Comparison of ENCODE assay signal across 23 cellular contexts in the genomic region with DNA sequence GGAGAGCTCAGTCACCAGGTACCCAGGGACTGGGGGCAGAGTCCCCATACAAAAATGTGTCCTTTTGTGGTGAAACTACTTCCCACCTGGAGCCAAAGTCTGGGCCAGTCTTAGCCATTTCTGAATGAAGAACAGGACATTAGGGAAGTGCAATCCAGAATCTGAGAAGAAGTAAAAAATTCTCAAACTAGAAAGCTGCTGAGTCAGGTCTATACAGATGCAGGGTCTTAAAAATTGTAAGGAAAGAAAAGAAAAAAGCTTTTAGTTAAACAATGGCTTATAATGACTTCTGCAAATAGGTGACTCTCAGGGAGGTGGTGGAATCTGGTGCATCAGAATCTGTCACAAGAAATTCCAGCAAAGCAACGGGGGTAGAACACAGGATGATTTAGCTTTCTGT. TPM values are rescaled to one million over a fixed set of nuclear protein-coding genes. Genes with fewer than 3 reads are reported as not detected.
"Had no signal": no experiment of that assay in that cellular context is flagged by ENCODE, and none has a peak within 500 bp of the region (broad histone marks: within the 10 kb centered on the region; RNA-seq: fewer than 3 reads in every experiment).

No MANE protein-coding gene starts in this region.

- H3K9ac ChIP-seq: SK-N-SH had no signal

- H3K4me2 ChIP-seq: SK-N-SH had no signal

- DNase-seq: Karpas-422, KG1, MM.1S, NCI-H1092 treated with DMSO at 0.1 percent for 48 hours, NCI-H1436, NCI-H187, NCI-H2029, NCI-H2081 treated with DMSO at 0.1 percent for 48 hours, NCI-H2171, NCI-H226, NCI-H446, NCI-H510A, NCI-H524 treated with DMSO at 0.1 percent for 48 hours, NCI-H69, NCI-H774, PC-3, SHP77, SK-N-SH had no signal

- H3K9me3 ChIP-seq: SK-N-SH had no signal

- H3K27ac ChIP-seq: RWPE1 had no signal

- ATAC-seq: Panc1, PC-3 had no signal

RNA-seq across cellular contexts. Expression of a gene that starts 13.5 kb away (rescaled TPM):
- total RNA-seq: M059J, OCI-LY7, SK-MEL-5 had no signal
